In the genomic region with DNA sequence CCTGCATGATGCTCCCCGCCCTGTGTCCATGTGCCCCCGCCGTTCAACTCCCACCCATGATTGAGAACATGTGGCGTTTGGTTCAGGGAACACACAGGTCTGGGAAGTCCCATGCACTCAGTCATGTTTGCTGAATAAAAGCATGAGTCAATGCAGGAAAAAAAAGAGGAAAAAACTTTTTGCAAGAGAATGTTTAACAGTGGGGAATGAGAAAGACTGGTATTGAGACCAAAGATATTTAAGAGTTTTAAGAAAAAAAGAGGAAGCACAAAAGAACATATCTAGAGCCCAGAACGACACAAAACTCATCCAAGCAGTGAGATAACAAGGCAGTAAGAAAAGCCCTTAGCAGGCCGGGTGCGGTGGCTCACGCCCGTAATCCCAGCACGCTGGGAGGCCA, we compare ENCODE assay signal across 15 cellular contexts.
A peak's percentile ranks its signal among the peaks of the same experiment; 100 is the strongest.
DNase-seq lines count a peak whose midpoint lies in the region; ATAC-seq and TF ChIP-seq lines count a peak whose summit lies in the region.
"Had no signal": no experiment of that assay in that cellular context is flagged by ENCODE, and none has a peak within 500 bp of the region (broad histone marks: within the 10 kb centered on the region; RNA-seq: fewer than 3 reads in every experiment).

No MANE protein-coding gene starts in this region.

- no peak overlapping the region for H3K4me3 ChIP-seq in stomach
- H3K4me3 ChIP-seq: mucosa of descending colon had no signal

- peaks cover 0 to 3% (median 0%) of the 10 kb centered on the region in 4 donors for H3K9me3 ChIP-seq in stomach
- H3K9me3 ChIP-seq: mucosa of descending colon had no signal

- TF ChIP-seq POLR2A in stomach (IDR thresholded peaks at IDR 0.05) = no peak

- H3K27ac Mint-ChIP-seq in activated CD4-positive, alpha-beta T cell treated with anti-CD3 and anti-CD28 coated beads, Interleukin-2, amount 10 ng/mL, durations not matched to agents 7 days and 5 days = peak overlapping the region; percentile 10
- H3K27ac Mint-ChIP-seq: activated CD4-positive, alpha-beta memory T cell treated with anti-CD3 and anti-CD28 coated beads, Interleukin-2, amount 10 ng/mL, durations not matched to agents 7 days and 5 days had no signal

- POLR2A ChIA-PET in activated CD4-positive, alpha-beta T cell treated with anti-CD3 and anti-CD28 coated beads, Interleukin-2, amount 10 ng/mL, durations not matched to agents 7 days and 5 days (lab: Charles Lee) = no interaction called here

- no peak for TF ChIP-seq EP300 in stomach (IDR thresholded peaks at IDR 0.05)

- H3K4me1 ChIP-seq in stomach = no peaks in the 10 kb centered on the region
- H3K4me1 ChIP-seq: parathyroid adenoma had no signal

- CTCF ChIA-PET in activated CD4-positive, alpha-beta T cell treated with anti-CD3 and anti-CD28 coated beads, Interleukin-2, amount 10 ng/mL, durations not matched to agents 7 days and 5 days (lab: Charles Lee) = no interaction called here

- H3K4me1 Mint-ChIP-seq in activated CD4-positive, alpha-beta T cell treated with anti-CD3 and anti-CD28 coated beads, Interleukin-2, amount 10 ng/mL, durations not matched to agents 7 days and 5 days = no peaks in the 10 kb centered on the region
- H3K4me1 Mint-ChIP-seq: activated CD4-positive, alpha-beta memory T cell treated with anti-CD3 and anti-CD28 coated beads, Interleukin-2, amount 10 ng/mL, durations not matched to agents 7 days and 5 days had no signal

- WGBS in stomach, 5 donors = 81 to 88% (median 86%) methylated on average over 10 of the region's 10 CpGs

- no peak overlapping the region for H3K27ac ChIP-seq in stomach
- H3K27ac ChIP-seq: parathyroid adenoma had no signal

- H3K9me3 Mint-ChIP-seq in activated CD4-positive, alpha-beta T cell treated with anti-CD3 and anti-CD28 coated beads, Interleukin-2, amount 10 ng/mL, durations not matched to agents 7 days and 5 days = no peaks in the 10 kb centered on the region
- H3K9me3 Mint-ChIP-seq: activated CD4-positive, alpha-beta memory T cell treated with anti-CD3 and anti-CD28 coated beads, Interleukin-2, amount 10 ng/mL, durations not matched to agents 7 days and 5 days had no signal

- no peak for TF ChIP-seq CTCF in stomach (IDR thresholded peaks at IDR 0.05)

- no peak for DNase-seq in activated CD4-positive, alpha-beta T cell treated with anti-CD3 and anti-CD28 coated beads, Interleukin-2, amount 10 ng/mL, durations not matched to agents 7 days and 5 days
- DNase-seq in activated CD4-positive, alpha-beta T cell treated with anti-CD3 and anti-CD28 coated beads, Interleukin-2, amount 50 U/mL, for 48 hours = no peak
- DNase-seq in C1 segment of cervical spinal cord (lab: John Stamatoyannopoulos, UW) (no peak), stomach (no peak)
- DNase-seq: activated CD4-positive, alpha-beta memory T cell treated with anti-CD3 and anti-CD28 coated beads, Interleukin-2, amount 10 ng/mL, durations not matched to agents 7 days and 5 days; cortex of kidney; erythroblast; MM.1S; mucosa of descending colon; SIG-M5 had no signal

- intact Hi-C loops in stomach (cut with DNase I; ENCODE audit: low total_unique reads) = no loop called here

- no peaks in the 10 kb centered on the region for H3K27me3 ChIP-seq in stomach

- H3K36me3 ChIP-seq in stomach = no peaks in the 10 kb centered on the region

- no peaks in the 10 kb centered on the region for H3K36me3 Mint-ChIP-seq in activated CD4-positive, alpha-beta T cell treated with anti-CD3 and anti-CD28 coated beads, Interleukin-2, amount 10 ng/mL, durations not matched to agents 7 days and 5 days (ENCODE audit: low read depth)

- ATAC-seq in HG02642 (IDR thresholded peaks at IDR 0.05; ENCODE audit: poor library complexity, unreplicated experiment) (peak; percentile 78), HG03432 (IDR thresholded peaks at IDR 0.05; ENCODE audit: unreplicated experiment) (peak; percentile 85), GM19455 (IDR thresholded peaks at IDR 0.05; ENCODE audit: unreplicated experiment) (no peak), GM21526 (IDR thresholded peaks at IDR 0.05; ENCODE audit: low FRiP score, unreplicated experiment) (no peak)
- ATAC-seq: mucosa of descending colon had no signal

- no peak overlapping the region for H3K4me3 Mint-ChIP-seq in activated CD4-positive, alpha-beta T cell treated with anti-CD3 and anti-CD28 coated beads, Interleukin-2, amount 10 ng/mL, durations not matched to agents 7 days and 5 days
- H3K4me3 Mint-ChIP-seq: activated CD4-positive, alpha-beta memory T cell treated with anti-CD3 and anti-CD28 coated beads, Interleukin-2, amount 10 ng/mL, durations not matched to agents 7 days and 5 days had no signal

- peaks cover 2% of the 10 kb centered on the region for H3K27me3 Mint-ChIP-seq in activated CD4-positive, alpha-beta T cell treated with anti-CD3 and anti-CD28 coated beads, Interleukin-2, amount 10 ng/mL, durations not matched to agents 7 days and 5 days

Comparison
In these comparisons a context has a peak if more than half of its experiments do, and no peak if none do; other contexts are left out.
1. ATAC-seq: peak in HG02642 (single experiment) and HG03432 (single experiment); none in GM19455 (single experiment) and GM21526 (single experiment).